8 cellular contexts compared by ENCODE assay signal in the genomic region with DNA sequence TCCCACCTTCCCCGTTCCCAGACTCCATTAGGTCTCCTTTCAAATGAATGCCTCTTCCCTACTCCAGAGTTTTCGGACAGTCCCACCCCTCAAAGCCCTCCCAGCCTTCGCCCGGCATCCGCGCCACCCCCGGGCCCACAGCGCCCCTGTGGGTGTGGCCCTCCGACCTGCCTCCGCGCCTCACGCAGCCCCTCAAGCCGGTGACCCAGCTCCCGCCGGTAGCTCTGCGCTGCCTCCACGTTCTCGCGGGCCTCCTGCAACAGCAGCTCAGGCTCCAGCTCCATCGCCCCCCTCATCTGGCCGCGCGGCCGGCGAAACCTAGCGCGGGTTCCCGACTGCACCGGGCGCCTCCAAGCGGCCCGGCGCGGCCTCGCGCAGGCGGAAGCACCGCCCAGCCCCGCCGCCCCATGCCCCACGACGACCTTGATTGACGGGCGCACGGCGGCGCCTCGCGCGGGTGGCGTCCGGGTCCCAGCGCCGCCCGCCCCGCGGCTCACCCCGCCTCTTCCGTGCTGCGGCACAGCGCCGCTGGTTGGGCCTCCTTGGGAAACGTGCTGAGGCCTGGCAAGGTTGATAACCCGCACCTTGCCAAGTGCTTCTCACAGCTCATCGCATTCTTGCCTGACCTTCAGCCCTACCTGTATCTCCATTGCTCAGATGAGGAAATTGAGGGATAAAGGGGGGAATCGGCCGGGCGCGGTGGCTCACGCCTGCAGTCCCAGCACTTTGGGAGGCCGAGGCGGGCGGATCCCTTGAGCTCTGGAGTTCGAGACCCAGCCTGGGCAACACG. TPM values are rescaled to one million over a fixed set of nuclear protein-coding genes. Genes with fewer than 3 reads are reported as not detected.
A peak's percentile ranks its signal among the peaks of the same experiment; 100 is the strongest.
DNase-seq lines count a peak whose midpoint lies in the region; ATAC-seq and TF ChIP-seq lines count a peak whose summit lies in the region.

A gene with protein sequence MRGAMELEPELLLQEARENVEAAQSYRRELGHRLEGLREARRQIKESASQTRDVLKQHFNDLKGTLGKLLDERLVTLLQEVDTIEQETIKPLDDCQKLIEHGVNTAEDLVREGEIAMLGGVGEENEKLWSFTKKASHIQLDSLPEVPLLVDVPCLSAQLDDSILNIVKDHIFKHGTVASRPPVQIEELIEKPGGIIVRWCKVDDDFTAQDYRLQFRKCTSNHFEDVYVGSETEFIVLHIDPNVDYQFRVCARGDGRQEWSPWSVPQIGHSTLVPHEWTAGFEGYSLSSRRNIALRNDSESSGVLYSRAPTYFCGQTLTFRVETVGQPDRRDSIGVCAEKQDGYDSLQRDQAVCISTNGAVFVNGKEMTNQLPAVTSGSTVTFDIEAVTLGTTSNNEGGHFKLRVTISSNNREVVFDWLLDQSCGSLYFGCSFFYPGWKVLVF (minus strand): TSS at position 337 of the 790 bp plus-strand sequence. CDS start 41 bp downstream, at position 296.

- H3K27me3 ChIP-seq in GM23338 (ENCODE audit: insufficient read depth), result no peaks in the 10 kb centered on the region

- H3K4me1 ChIP-seq in GM23338 (ENCODE audit: insufficient read depth), result peaks cover 26% of the 10 kb centered on the region

- intact Hi-C loops in natural killer cell (cut with micrococcal nuclease), result loop anchor here (5.0 to 10.0 kb wide), 2 partner anchors 92 to 350 kb away; a partner anchor contains a TSS

- peak within 1 kb of the TSS; percentile 99 for H2AFZ ChIP-seq in GM23338

- peaks cover 46% of the 10 kb centered on the region for H3K79me2 ChIP-seq in GM23338 (replicated peaks; ENCODE audit: insufficient read depth)

- H3K9me3 Mint-ChIP-seq in GM23338 (no peaks in the 10 kb centered on the region), natural killer cell (no peaks in the 10 kb centered on the region)

- H3K4me1 Mint-ChIP-seq in GM23338 (peaks cover 21% of the 10 kb centered on the region), natural killer cell (peaks cover 34 to 36% of the 10 kb centered on the region in 2 donors)

- H3K36me3 ChIP-seq in GM23338 (ENCODE audit: insufficient read depth), result no peaks in the 10 kb centered on the region

- ATAC-seq in GM23338, result peak; percentile 92
- ATAC-seq in natural killer cell, result peak; percentile 94 to 100 (median 96)

- H3K4me3 ChIP-seq in GM23338, result peak within 1 kb of the TSS; percentile 98
- H3K4me3 ChIP-seq in fibroblast of mammary gland (ENCODE audit: control insufficient read depth, low read depth, low read length), result peak within 1 kb of the TSS; percentile 95

- H3K4me3 Mint-ChIP-seq in GM23338, result peak within 1 kb of the TSS; percentile 97
- H3K4me3 Mint-ChIP-seq in natural killer cell, result peak within 1 kb of the TSS; percentile 94

- H3K27me3 Mint-ChIP-seq in GM23338 (ENCODE audit: insufficient read depth, low read depth, poor library complexity) (peaks cover 11% of the 10 kb centered on the region), natural killer cell (ENCODE audit: low read depth in 2 of 2) (no peaks in the 10 kb centered on the region)

- DNase-seq in EH (ENCODE audit: low read depth) (peak; percentile 90), GM23338 (ENCODE audit: low spot score) (peak; percentile 94), RPMI8226 (peak; percentile 96), fibroblast of mammary gland (ENCODE audit: low read depth) (peak; percentile 84), natural killer cell (peak; percentile 87)
- peak; percentile 75 to 85 for DNase-seq in activated T-helper 1 cell treated with anti-CD3 and anti-CD28 coated beads, Interleukin-2, amount 50 U/mL, for 16 hours (ENCODE audit: low read depth in 1 of 2, low spot score in 1 of 2)
- peak; percentile 81 to 93 (median 88) for DNase-seq in stimulated activated naive CD4-positive, alpha-beta T cell (lab: John Stamatoyannopoulos, UW)

- peaks cover 10% of the 10 kb centered on the region for H4K20me1 ChIP-seq in GM23338 (replicated peaks; ENCODE audit: insufficient read depth)

- H3K9me2 ChIP-seq in GM23338 (ENCODE audit: insufficient read depth), result no peaks in the 10 kb centered on the region

- peaks cover 8% of the 10 kb centered on the region for H3F3A ChIP-seq in GM23338 (replicated peaks; ENCODE audit: low read depth)

- peak within 1 kb of the TSS; percentile 99 for H3K4me2 ChIP-seq in GM23338

- H3K36me3 Mint-ChIP-seq in GM23338 (ENCODE audit: low read depth) (no peaks in the 10 kb centered on the region), natural killer cell (no peaks in the 10 kb centered on the region)

- TF ChIP-seq CTCF in GM23338 (conservative IDR thresholded peaks at IDR 0.05; ENCODE audit: low read depth in 2 of 2) (peak in 1 of 2 experiments; percentile 41; a peak in 3 of 4 replicates), LNCAP (IDR thresholded peaks at IDR 0.05) (peak; percentile 75), fibroblast of mammary gland (conservative IDR thresholded peaks at IDR 0.05; ENCODE audit: control insufficient read depth, insufficient read depth, low read depth, low read length) (peak; percentile 16), natural killer cell (IDR thresholded peaks at IDR 0.05) (peak; percentile 59)

- H3K27ac ChIP-seq in GM23338 (ENCODE audit: low read depth), result peak within 1 kb of the TSS; percentile 98

- H3K27ac Mint-ChIP-seq in GM23338, result peak within 1 kb of the TSS; percentile 97
- peak within 1 kb of the TSS; percentile 88 to 94 for H3K27ac Mint-ChIP-seq in natural killer cell

TF ChIP-seq in GM23338, 12 proteins besides CTCF, POLR2A, EP300 and RAD21 (continues in another document):
- TF ChIP-seq, protein P1, sequence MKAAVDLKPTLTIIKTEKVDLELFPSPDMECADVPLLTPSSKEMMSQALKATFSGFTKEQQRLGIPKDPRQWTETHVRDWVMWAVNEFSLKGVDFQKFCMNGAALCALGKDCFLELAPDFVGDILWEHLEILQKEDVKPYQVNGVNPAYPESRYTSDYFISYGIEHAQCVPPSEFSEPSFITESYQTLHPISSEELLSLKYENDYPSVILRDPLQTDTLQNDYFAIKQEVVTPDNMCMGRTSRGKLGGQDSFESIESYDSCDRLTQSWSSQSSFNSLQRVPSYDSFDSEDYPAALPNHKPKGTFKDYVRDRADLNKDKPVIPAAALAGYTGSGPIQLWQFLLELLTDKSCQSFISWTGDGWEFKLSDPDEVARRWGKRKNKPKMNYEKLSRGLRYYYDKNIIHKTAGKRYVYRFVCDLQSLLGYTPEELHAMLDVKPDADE (IDR thresholded peaks at IDR 0.05), result 0 out of 2 replicates have a peak, but pooled peaks have one; percentile 38
- peak; percentile 19 for TF ChIP-seq JUNB (IDR thresholded peaks at IDR 0.05; ENCODE audit: unreplicated experiment)
- no peak for TF ChIP-seq NANOG (IDR thresholded peaks at IDR 0.05; ENCODE audit: borderline replicate concordance)
- no peak for TF ChIP-seq ZNF331 (CRISPR knock-in tag; IDR thresholded peaks at IDR 0.05; ENCODE audit: low read depth)
- TF ChIP-seq CREB1 (CRISPR knock-in tag; IDR thresholded peaks at IDR 0.05; ENCODE audit: low read depth), result peak; percentile 72

RNA-seq across cellular contexts. Expression of the gene that starts here (rescaled TPM):
- 24.2 and 25.1 TPM in 2 replicates for total RNA-seq in GM23338 (2014; rRNA removed; shearing (Covaris generic))
- 28.6 and 31.7 TPM in 2 replicates for polyA plus RNA-seq in GM23338 (2016; fragmentation: Nextera tagmentation; extraction: Ambion mirVana)
- total RNA-seq in natural killer cell, result 10 to 100 TPM; 49.0 to 89.0 (median 62.2) TPM

Comparison
In these comparisons a context has a peak if more than half of its experiments do, and no peak if none do; other contexts are left out.
1. Peak in every context shown above with its lines: DNase-seq, ATAC-seq, H3K4me3 ChIP-seq and H3K27ac ChIP-seq.